25 cellular contexts compared by ENCODE assay signal in the genomic region with DNA sequence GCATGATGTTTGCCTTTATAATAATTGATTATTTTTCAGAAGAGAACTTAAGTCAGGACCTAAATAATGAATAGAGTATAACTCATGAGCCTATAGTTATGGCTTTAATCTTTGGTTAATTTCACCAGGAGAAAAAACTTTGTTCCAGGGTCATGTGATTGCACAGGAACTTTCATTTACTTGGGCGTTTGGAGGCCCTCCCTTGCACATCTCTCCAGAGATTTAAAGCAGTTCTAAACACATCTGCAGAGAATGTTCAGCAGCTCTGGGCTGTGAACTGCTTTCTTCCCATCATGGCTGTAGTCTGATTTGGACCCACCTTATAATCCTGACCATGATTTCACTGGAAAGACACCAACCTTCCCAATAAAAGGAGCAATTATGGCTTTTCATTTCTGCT.
A peak's percentile ranks its signal among the peaks of the same experiment; 100 is the strongest.
DNase-seq lines count a peak whose midpoint lies in the region; ATAC-seq and TF ChIP-seq lines count a peak whose summit lies in the region.
"Had no signal": no experiment of that assay in that cellular context is flagged by ENCODE, and none has a peak within 500 bp of the region (broad histone marks: within the 10 kb centered on the region; RNA-seq: fewer than 3 reads in every experiment).

No MANE protein-coding gene starts in this region.

- H3K4me1 ChIP-seq in rectal smooth muscle tissue (ENCODE audit: control insufficient read depth, insufficient read depth, low read length) = peaks cover 11% of the 10 kb centered on the region
- H3K4me1 ChIP-seq: adrenal gland had no signal

- no peak overlapping the region for H3K9ac ChIP-seq in rectal smooth muscle tissue (ENCODE audit: low read length)

- peak overlapping the region; percentile 42 for H3K27ac ChIP-seq in rectal smooth muscle tissue (ENCODE audit: low read depth, low read length)
- H3K27ac ChIP-seq: adrenal gland, RWPE1, suprapubic skin had no signal

- H3K36me3 ChIP-seq in rectal smooth muscle tissue (ENCODE audit: control insufficient read depth, insufficient read depth, low read length) = no peaks in the 10 kb centered on the region
- H3K36me3 ChIP-seq: adrenal gland, suprapubic skin had no signal

- H3K4me3 ChIP-seq in foreskin fibroblast (ENCODE audit: low read depth in 1 of 2, low read length in 2 of 2) (no peak overlapping the region), rectal smooth muscle tissue (ENCODE audit: low read length) (no peak overlapping the region)
- H3K4me3 ChIP-seq: adrenal gland, suprapubic skin had no signal

- DNase-seq in AG20443 (ENCODE audit: low spot score) (peak; percentile 28), foreskin fibroblast (peak; percentile 24 to 61), germinal center (ENCODE audit: low spot score) (no peak), T-helper 9 cell (no peak), NOMO-1 treated with dmso at 0.1 percent for 144 hours (lab: John Stamatoyannopoulos, UW; ENCODE audit: unreplicated experiment) (no peak)
- DNase-seq: activated CD4-positive, alpha-beta T cell treated with anti-CD3 and anti-CD28 coated beads, Interleukin-2, amount 10 ng/mL, durations not matched to agents 7 days and 5 days; activated CD8-positive, alpha-beta memory T cell treated with anti-CD3 and anti-CD28 coated beads, Interleukin-2, amount 50 U/mL, for 48 hours; activated effector memory CD4-positive, alpha-beta T cell treated with Interleukin-2 at 50 U/mL for 16 hours; adrenal gland; CD8-positive, alpha-beta memory T cell; effector CD8-positive, alpha-beta T cell; hypothalamus; KG1; kidney; NCI-H2029; nephron progenitor cell; posterior cingulate gyrus; stimulated activated CD4-positive, alpha-beta T cell treated with anti-CD3 and anti-CD28 coated beads, Interleukin-12 subunit alpha, Interleukin-12 subunit beta, amount 100 ng/mL, for 4 hours; T-helper 1 cell had no signal

- ATAC-seq in SK-N-SH treated with all-trans-retinoic acid at 6 μM for 48 hours (peak; percentile 53), GM21447 (IDR thresholded peaks at IDR 0.05; ENCODE audit: unreplicated experiment) (no peak)
- ATAC-seq: esophagus mucosa had no signal

- no peak for TF ChIP-seq CTCF in foreskin fibroblast (IDR thresholded peaks at IDR 0.05; ENCODE audit: low read depth, low read length)

- H3K27me3 ChIP-seq in rectal smooth muscle tissue (ENCODE audit: control insufficient read depth, insufficient read depth, low read length) = no peaks in the 10 kb centered on the region
- H3K27me3 ChIP-seq: adrenal gland, suprapubic skin had no signal

TF ChIP-seq in SK-N-SH treated with all-trans-retinoic acid at 6 μM for 48 hours, 23 proteins besides CTCF, POLR2A, EP300 and RAD21:
- TF ChIP-seq ZC3H10 (CRISPR knock-in tag; IDR thresholded peaks at IDR 0.05) = no peak
- no peak for TF ChIP-seq PPARA (CRISPR knock-in tag; IDR thresholded peaks at IDR 0.05; ENCODE audit: borderline replicate concordance)
- TF ChIP-seq GLIS3 (CRISPR knock-in tag; IDR thresholded peaks at IDR 0.05) = no peak
- TF ChIP-seq BACH2 (CRISPR knock-in tag; IDR thresholded peaks at IDR 0.05; ENCODE audit: borderline replicate concordance) = no peak
- TF ChIP-seq ZNF8 (CRISPR knock-in tag; IDR thresholded peaks at IDR 0.05) = no peak
- no peak for TF ChIP-seq TOX (CRISPR knock-in tag; IDR thresholded peaks at IDR 0.05; ENCODE audit: borderline replicate concordance)
- no peak for TF ChIP-seq ZFP30 (CRISPR knock-in tag; IDR thresholded peaks at IDR 0.05)
- TF ChIP-seq, protein P1, sequence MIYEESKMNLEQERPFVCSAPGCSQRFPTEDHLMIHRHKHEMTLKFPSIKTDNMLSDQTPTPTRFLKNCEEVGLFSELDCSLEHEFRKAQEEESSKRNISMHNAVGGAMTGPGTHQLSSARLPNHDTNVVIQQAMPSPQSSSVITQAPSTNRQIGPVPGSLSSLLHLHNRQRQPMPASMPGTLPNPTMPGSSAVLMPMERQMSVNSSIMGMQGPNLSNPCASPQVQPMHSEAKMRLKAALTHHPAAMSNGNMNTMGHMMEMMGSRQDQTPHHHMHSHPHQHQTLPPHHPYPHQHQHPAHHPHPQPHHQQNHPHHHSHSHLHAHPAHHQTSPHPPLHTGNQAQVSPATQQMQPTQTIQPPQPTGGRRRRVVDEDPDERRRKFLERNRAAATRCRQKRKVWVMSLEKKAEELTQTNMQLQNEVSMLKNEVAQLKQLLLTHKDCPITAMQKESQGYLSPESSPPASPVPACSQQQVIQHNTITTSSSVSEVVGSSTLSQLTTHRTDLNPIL (CRISPR knock-in tag; IDR thresholded peaks at IDR 0.05; ENCODE audit: low read depth) = no peak
- TF ChIP-seq RARB (CRISPR knock-in tag; IDR thresholded peaks at IDR 0.05) = no peak
- TF ChIP-seq ISL1 (CRISPR knock-in tag; IDR thresholded peaks at IDR 0.05) = no peak
- TF ChIP-seq TCF4 (CRISPR knock-in tag; IDR thresholded peaks at IDR 0.05; ENCODE audit: borderline replicate concordance) = no peak
- TF ChIP-seq, protein P2, sequence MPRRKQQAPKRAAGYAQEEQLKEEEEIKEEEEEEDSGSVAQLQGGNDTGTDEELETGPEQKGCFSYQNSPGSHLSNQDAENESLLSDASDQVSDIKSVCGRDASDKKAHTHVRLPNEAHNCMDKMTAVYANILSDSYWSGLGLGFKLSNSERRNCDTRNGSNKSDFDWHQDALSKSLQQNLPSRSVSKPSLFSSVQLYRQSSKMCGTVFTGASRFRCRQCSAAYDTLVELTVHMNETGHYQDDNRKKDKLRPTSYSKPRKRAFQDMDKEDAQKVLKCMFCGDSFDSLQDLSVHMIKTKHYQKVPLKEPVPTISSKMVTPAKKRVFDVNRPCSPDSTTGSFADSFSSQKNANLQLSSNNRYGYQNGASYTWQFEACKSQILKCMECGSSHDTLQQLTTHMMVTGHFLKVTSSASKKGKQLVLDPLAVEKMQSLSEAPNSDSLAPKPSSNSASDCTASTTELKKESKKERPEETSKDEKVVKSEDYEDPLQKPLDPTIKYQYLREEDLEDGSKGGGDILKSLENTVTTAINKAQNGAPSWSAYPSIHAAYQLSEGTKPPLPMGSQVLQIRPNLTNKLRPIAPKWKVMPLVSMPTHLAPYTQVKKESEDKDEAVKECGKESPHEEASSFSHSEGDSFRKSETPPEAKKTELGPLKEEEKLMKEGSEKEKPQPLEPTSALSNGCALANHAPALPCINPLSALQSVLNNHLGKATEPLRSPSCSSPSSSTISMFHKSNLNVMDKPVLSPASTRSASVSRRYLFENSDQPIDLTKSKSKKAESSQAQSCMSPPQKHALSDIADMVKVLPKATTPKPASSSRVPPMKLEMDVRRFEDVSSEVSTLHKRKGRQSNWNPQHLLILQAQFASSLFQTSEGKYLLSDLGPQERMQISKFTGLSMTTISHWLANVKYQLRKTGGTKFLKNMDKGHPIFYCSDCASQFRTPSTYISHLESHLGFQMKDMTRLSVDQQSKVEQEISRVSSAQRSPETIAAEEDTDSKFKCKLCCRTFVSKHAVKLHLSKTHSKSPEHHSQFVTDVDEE (CRISPR knock-in tag; IDR thresholded peaks at IDR 0.05) = no peak
- TF ChIP-seq ZFP3 (CRISPR knock-in tag; IDR thresholded peaks at IDR 0.05) = no peak
- TF ChIP-seq OSR1 (CRISPR knock-in tag; IDR thresholded peaks at IDR 0.05) = no peak
- no peak for TF ChIP-seq CSDC2 (CRISPR knock-in tag; IDR thresholded peaks at IDR 0.05)
- TF ChIP-seq, protein P3, sequence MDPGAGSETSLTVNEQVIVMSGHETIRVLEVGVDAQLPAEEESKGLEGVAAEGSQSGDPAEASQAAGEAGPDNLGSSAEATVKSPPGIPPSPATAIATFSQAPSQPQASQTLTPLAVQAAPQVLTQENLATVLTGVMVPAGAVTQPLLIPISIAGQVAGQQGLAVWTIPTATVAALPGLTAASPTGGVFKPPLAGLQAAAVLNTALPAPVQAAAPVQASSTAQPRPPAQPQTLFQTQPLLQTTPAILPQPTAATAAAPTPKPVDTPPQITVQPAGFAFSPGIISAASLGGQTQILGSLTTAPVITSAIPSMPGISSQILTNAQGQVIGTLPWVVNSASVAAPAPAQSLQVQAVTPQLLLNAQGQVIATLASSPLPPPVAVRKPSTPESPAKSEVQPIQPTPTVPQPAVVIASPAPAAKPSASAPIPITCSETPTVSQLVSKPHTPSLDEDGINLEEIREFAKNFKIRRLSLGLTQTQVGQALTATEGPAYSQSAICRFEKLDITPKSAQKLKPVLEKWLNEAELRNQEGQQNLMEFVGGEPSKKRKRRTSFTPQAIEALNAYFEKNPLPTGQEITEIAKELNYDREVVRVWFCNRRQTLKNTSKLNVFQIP (CRISPR knock-in tag; IDR thresholded peaks at IDR 0.05; ENCODE audit: borderline replicate concordance, low read depth) = no peak
- no peak for TF ChIP-seq ARNTL (CRISPR knock-in tag; IDR thresholded peaks at IDR 0.05; ENCODE audit: borderline replicate concordance, low read depth)
- no peak for TF ChIP-seq ZNF70 (CRISPR knock-in tag; IDR thresholded peaks at IDR 0.05)
- TF ChIP-seq SNAI2 (CRISPR knock-in tag; IDR thresholded peaks at IDR 0.05) = no peak
- TF ChIP-seq, protein P4, sequence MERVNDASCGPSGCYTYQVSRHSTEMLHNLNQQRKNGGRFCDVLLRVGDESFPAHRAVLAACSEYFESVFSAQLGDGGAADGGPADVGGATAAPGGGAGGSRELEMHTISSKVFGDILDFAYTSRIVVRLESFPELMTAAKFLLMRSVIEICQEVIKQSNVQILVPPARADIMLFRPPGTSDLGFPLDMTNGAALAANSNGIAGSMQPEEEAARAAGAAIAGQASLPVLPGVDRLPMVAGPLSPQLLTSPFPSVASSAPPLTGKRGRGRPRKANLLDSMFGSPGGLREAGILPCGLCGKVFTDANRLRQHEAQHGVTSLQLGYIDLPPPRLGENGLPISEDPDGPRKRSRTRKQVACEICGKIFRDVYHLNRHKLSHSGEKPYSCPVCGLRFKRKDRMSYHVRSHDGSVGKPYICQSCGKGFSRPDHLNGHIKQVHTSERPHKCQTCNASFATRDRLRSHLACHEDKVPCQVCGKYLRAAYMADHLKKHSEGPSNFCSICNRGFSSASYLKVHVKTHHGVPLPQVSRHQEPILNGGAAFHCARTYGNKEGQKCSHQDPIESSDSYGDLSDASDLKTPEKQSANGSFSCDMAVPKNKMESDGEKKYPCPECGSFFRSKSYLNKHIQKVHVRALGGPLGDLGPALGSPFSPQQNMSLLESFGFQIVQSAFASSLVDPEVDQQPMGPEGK (CRISPR knock-in tag; IDR thresholded peaks at IDR 0.05; ENCODE audit: borderline replicate concordance) = no peak

Comparison
In these comparisons a context has a peak if more than half of its experiments do, and no peak if none do; other contexts are left out.
1. DNase-seq: peak in AG20443 (single experiment) and foreskin fibroblast (2 of 2); none in germinal center (single experiment), T-helper 9 cell (single experiment) and NOMO-1 treated with dmso at 0.1 percent for 144 hours (single experiment).